Comparison of ENCODE assay signal across 8 cellular contexts in genomic region chr3:189272500-189273119, GRCh38.
DNase-seq lines count a peak whose midpoint lies in the region; ATAC-seq and TF ChIP-seq lines count a peak whose summit lies in the region.

No MANE protein-coding gene starts in this region.

- 68 to 85% methylated on average over 4 of the region's 4 CpGs for WGBS in tibial nerve, 2 donors
- WGBS in sigmoid colon, 2 donors, result 74 to 79% methylated on average over 4 of the region's 4 CpGs

- TF ChIP-seq POLR2A in tibial nerve (IDR thresholded peaks at IDR 0.05) (no peak), sigmoid colon (IDR thresholded peaks at IDR 0.05) (no peak)

- H3K36me3 ChIP-seq in tibial nerve, result no peaks in the 10 kb centered on the region
- no peaks in the 10 kb centered on the region for H3K36me3 ChIP-seq in sigmoid colon

- peaks cover 13% of the 10 kb centered on the region in 2 donors for H3K27me3 Mint-ChIP-seq in natural killer cell treated with Interleukin-12 subunit alpha and Interleukin-12 subunit beta and Interleukin-15 and Interleukin-18, amount 100 ng/mL, for 72 hours

- no peaks in the 10 kb centered on the region for H3K36me3 Mint-ChIP-seq in natural killer cell treated with Interleukin-12 subunit alpha and Interleukin-12 subunit beta and Interleukin-15 and Interleukin-18, amount 100 ng/mL, for 72 hours

- H3K27ac ChIP-seq in tibial nerve (no peak overlapping the region), sigmoid colon (no peak overlapping the region)

- ATAC-seq in HG03159 (IDR thresholded peaks at IDR 0.05; ENCODE audit: unreplicated experiment), result peak; percentile 45
- ATAC-seq in natural killer cell treated with Interleukin-12 subunit alpha and Interleukin-12 subunit beta and Interleukin-15 and Interleukin-18, amount 100 ng/mL, for 72 hours, result no peak

- TF ChIP-seq CTCF in tibial nerve (IDR thresholded peaks at IDR 0.05) (no peak), sigmoid colon (IDR thresholded peaks at IDR 0.05) (no peak)

- TF ChIP-seq EP300 in tibial nerve (IDR thresholded peaks at IDR 0.05) (no peak), sigmoid colon (IDR thresholded peaks at IDR 0.05) (no peak)

- no peak overlapping the region for H3K4me3 ChIP-seq in tibial nerve
- no peak overlapping the region for H3K4me3 ChIP-seq in sigmoid colon

- H3K9me3 Mint-ChIP-seq in natural killer cell treated with Interleukin-12 subunit alpha and Interleukin-12 subunit beta and Interleukin-15 and Interleukin-18, amount 100 ng/mL, for 72 hours, result peaks cover 3% of the 10 kb centered on the region

- intact Hi-C loops in sigmoid colon (cut with DNase I), result no loop called here

- peaks cover 0 to 23% of the 10 kb centered on the region in 2 donors for H3K4me1 Mint-ChIP-seq in natural killer cell treated with Interleukin-12 subunit alpha and Interleukin-12 subunit beta and Interleukin-15 and Interleukin-18, amount 100 ng/mL, for 72 hours (ENCODE audit: low read depth in 2 of 2)

- no peak overlapping the region for H3K4me3 Mint-ChIP-seq in natural killer cell treated with Interleukin-12 subunit alpha and Interleukin-12 subunit beta and Interleukin-15 and Interleukin-18, amount 100 ng/mL, for 72 hours

- no peaks in the 10 kb centered on the region for H3K9me3 ChIP-seq in tibial nerve
- H3K9me3 ChIP-seq in sigmoid colon, result no peaks in the 10 kb centered on the region

- no peaks in the 10 kb centered on the region for H3K27me3 ChIP-seq in tibial nerve
- H3K27me3 ChIP-seq in sigmoid colon, result no peaks in the 10 kb centered on the region

- DNase-seq in DMS153 (lab: John Stamatoyannopoulos, UW) (peak; percentile 30), RPMI8226 (peak; percentile 13), islet precursor cell (peak; percentile 65), tibial nerve (ENCODE audit: low spot score in 2 of 2) (no peak), HPDE6-E6E7 (ENCODE audit: extremely low spot score) (no peak), sigmoid colon (no peak)
- no peak for DNase-seq in natural killer cell treated with Interleukin-12 subunit alpha and Interleukin-12 subunit beta and Interleukin-15 and Interleukin-18, amount 100 ng/mL, for 72 hours (ENCODE audit: low spot score)

- no peak overlapping the region for H3K27ac Mint-ChIP-seq in natural killer cell treated with Interleukin-12 subunit alpha and Interleukin-12 subunit beta and Interleukin-15 and Interleukin-18, amount 100 ng/mL, for 72 hours

- H3K4me1 ChIP-seq in tibial nerve (peaks cover 0 to 12% (median 5%) of the 10 kb centered on the region in 4 donors), sigmoid colon (peaks cover 0 to 20% (median 9%) of the 10 kb centered on the region in 4 donors)

Comparison
In these comparisons a context has a peak if more than half of its experiments do, and no peak if none do; other contexts are left out.
1. DNase-seq: peak in DMS153 (single experiment), RPMI8226 (single experiment) and islet precursor cell (single experiment); none in natural killer cell treated with Interleukin-12 subunit alpha and Interleukin-12 subunit beta and Interleukin-15 and Interleukin-18, amount 100 ng/mL, for 72 hours (single experiment), tibial nerve (0 of 2), HPDE6-E6E7 (single experiment) and sigmoid colon (single experiment).